Comparison of ENCODE assay signal across 16 cellular contexts in the genomic region with DNA sequence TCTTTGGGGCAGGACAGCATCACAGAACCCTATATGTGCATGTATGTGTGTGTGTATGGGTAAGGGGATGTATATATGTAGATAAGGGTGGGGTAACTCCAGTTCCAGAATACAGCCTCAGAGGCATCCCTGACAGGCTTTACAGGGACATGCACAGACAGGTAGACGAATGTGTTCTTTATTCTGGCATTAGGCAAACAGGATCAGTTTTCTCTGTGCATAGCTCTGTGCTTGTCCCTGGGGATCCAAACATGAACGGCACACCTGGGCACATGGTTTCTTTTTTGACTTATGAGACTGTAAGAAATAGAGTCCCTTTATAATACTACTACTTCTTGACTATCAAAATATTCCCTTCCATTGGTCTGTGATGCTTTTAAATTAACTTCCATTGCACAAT.
DNase-seq lines count a peak whose midpoint lies in the region; ATAC-seq and TF ChIP-seq lines count a peak whose summit lies in the region.
"Had no signal": no experiment of that assay in that cellular context is flagged by ENCODE, and none has a peak within 500 bp of the region (broad histone marks: within the 10 kb centered on the region; RNA-seq: fewer than 3 reads in every experiment).

No MANE protein-coding gene starts in this region.

- TF ChIP-seq CTCF in SU-DHL-6 (IDR thresholded peaks at IDR 0.05; ENCODE audit: insufficient read depth, low read length, poor library complexity, severe bottlenecking): no peak
- TF ChIP-seq CTCF in progenitor cell of endocrine pancreas (IDR thresholded peaks at IDR 0.05; ENCODE audit: unreplicated experiment): no peak

- no peak overlapping the region for H3K4me3 Mint-ChIP-seq in progenitor cell of endocrine pancreas (ENCODE audit: low read depth)

- no peaks in the 10 kb centered on the region for H3K36me3 Mint-ChIP-seq in progenitor cell of endocrine pancreas (ENCODE audit: insufficient read depth)

- no peaks in the 10 kb centered on the region for H3K27me3 Mint-ChIP-seq in progenitor cell of endocrine pancreas

- no peak for DNase-seq in GM23248
- DNase-seq in NCI-H2107 (lab: John Stamatoyannopoulos, UW): peak; percentile 65
- DNase-seq in progenitor cell of endocrine pancreas (ENCODE audit: low spot score, unreplicated experiment): no peak
- DNase-seq in stimulated activated CD4-positive, alpha-beta T cell treated with anti-CD3 and anti-CD28 coated beads, Interleukin-4, amount 100 ng/mL, for 24 hours: no peak
- DNase-seq in 8988T: no peak
- DNase-seq: activated CD4-positive, alpha-beta T cell treated with anti-CD3 and anti-CD28 coated beads, Interleukin-2, amount 50 U/mL, for 4 hours; activated naive CD4-positive, alpha-beta T cell; gastrocnemius medialis; left ventricle myocardium inferior; NCI-H446; stimulated activated naive CD4-positive, alpha-beta T cell; T-helper 1 cell had no signal

- no peaks in the 10 kb centered on the region for H3K9me3 ChIP-seq in GM23248 (ENCODE audit: low read depth)
- H3K9me3 ChIP-seq in SU-DHL-6 (ENCODE audit: insufficient read depth, low read length): no peaks in the 10 kb centered on the region
- H3K9me3 ChIP-seq: gastrocnemius medialis, left ventricle myocardium inferior, neutrophil had no signal

- H3K4me2 ChIP-seq in GM23248 (ENCODE audit: unreplicated experiment) (peak overlapping the region; percentile 77), SU-DHL-6 (ENCODE audit: low read depth, low read length, poor library complexity, severe bottlenecking) (peak overlapping the region; percentile 95)

- ATAC-seq in HG02884 (IDR thresholded peaks at IDR 0.05; ENCODE audit: unreplicated experiment): no peak
- no peak for ATAC-seq in HG02870 (IDR thresholded peaks at IDR 0.05; ENCODE audit: unreplicated experiment)
- ATAC-seq: gastrocnemius medialis had no signal

- H3K9me2 ChIP-seq in GM23248 (ENCODE audit: insufficient read depth): no peaks in the 10 kb centered on the region
- no peaks in the 10 kb centered on the region for H3K9me2 ChIP-seq in SU-DHL-6 (replicated peaks; ENCODE audit: insufficient read depth, low read length)

- H3K9ac ChIP-seq in GM23248 (peak overlapping the region; percentile 72; the same call in 1 of the 2 replicates), SU-DHL-6 (ENCODE audit: low read length) (no peak overlapping the region)

- H3K27ac ChIP-seq in GM23248: peak overlapping the region; percentile 96
- no peak overlapping the region for H3K27ac ChIP-seq in SU-DHL-6 (ENCODE audit: low read depth, low read length)
- H3K27ac ChIP-seq: neutrophil had no signal

- peaks cover 66% of the 10 kb centered on the region for H3K4me1 Mint-ChIP-seq in progenitor cell of endocrine pancreas (ENCODE audit: low read depth)

- H3K36me3 ChIP-seq in GM23248 (ENCODE audit: low read depth) (peaks cover 6% of the 10 kb centered on the region; the same call in 1 of the 2 replicates), SU-DHL-6 (ENCODE audit: low read length) (no peaks in the 10 kb centered on the region)
- H3K36me3 ChIP-seq: gastrocnemius medialis, left ventricle myocardium inferior, neutrophil had no signal

- H3K4me3 ChIP-seq in GM23248 (no peak overlapping the region), SU-DHL-6 (ENCODE audit: insufficient read depth, low read length, poor library complexity, severe bottlenecking) (no peak overlapping the region)

- peaks cover 99% of the 10 kb centered on the region for H3K79me2 ChIP-seq in GM23248 (ENCODE audit: insufficient read depth)
- H3K79me2 ChIP-seq in SU-DHL-6 (ENCODE audit: insufficient read depth, low read length): peaks cover 7% of the 10 kb centered on the region; the same call in 1 of the 2 replicates

- H2AFZ ChIP-seq in GM23248 (no peak overlapping the region), SU-DHL-6 (ENCODE audit: low read depth, low read length, severe bottlenecking) (no peak overlapping the region)

- 0 out of 2 replicates have a peak, but pooled peaks cover 3% of the 10 kb centered on the region for H4K20me1 ChIP-seq in GM23248 (ENCODE audit: insufficient read depth)
- H4K20me1 ChIP-seq in SU-DHL-6 (ENCODE audit: low read depth, low read length): peaks cover 13% of the 10 kb centered on the region; the same call in 1 of the 2 replicates

- peak overlapping the region; percentile 60 for H3K27ac Mint-ChIP-seq in progenitor cell of endocrine pancreas

- peaks cover 91% of the 10 kb centered on the region for H3K4me1 ChIP-seq in GM23248 (ENCODE audit: insufficient read depth)

- H3F3A ChIP-seq in GM23248 (ENCODE audit: insufficient read depth) (peaks cover 76% of the 10 kb centered on the region), SU-DHL-6 (ENCODE audit: insufficient read depth) (no peaks in the 10 kb centered on the region; the same call in 1 of the 2 replicates)

- in situ Hi-C loops in GM23248 (cut with MboI): loop anchor here (25.0 kb wide), 1 partner anchor 276 kb away; no protein-coding TSS in a partner anchor

- H3K27me3 ChIP-seq in GM23248 (replicated peaks; ENCODE audit: insufficient read depth) (no peaks in the 10 kb centered on the region), SU-DHL-6 (ENCODE audit: low read length) (no peaks in the 10 kb centered on the region)
- H3K27me3 ChIP-seq: gastrocnemius medialis, neutrophil had no signal

- 98 to 100% methylated on average over 2 of the region's 2 CpGs for WGBS in GM23248 (ENCODE audit: low coverage in 1 of 2, low lambda C conversion rate in 2 of 2, missing lambda C conversion rate in 2 of 2), 2 experiments

- no peaks in the 10 kb centered on the region for H3K9me3 Mint-ChIP-seq in progenitor cell of endocrine pancreas (ENCODE audit: low read depth)
